In the genomic region with DNA sequence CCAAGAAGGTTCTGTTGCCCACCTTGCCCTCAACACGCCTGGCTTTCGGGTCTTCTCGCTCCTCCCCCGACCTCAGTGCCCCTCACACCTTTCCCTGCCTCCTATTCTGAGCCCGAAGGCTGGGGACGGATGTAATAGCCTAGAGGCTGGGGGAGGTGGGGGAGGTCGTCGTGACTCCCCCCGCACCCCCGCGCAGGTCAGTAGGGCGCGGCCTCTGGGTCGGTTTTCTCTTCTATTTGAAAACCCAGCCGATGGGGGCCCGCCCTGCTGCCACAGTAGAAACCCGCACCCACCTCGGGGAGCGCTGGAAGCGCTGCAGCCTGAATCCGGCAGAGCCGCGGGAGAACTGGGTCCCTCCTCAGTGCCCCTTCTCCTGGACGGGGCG, we compare ENCODE assay signal across 9 cellular contexts. TPM values are rescaled to one million over a fixed set of nuclear protein-coding genes. Genes with fewer than 3 reads are reported as not detected.
DNase-seq lines count a peak whose midpoint lies in the region; ATAC-seq and TF ChIP-seq lines count a peak whose summit lies in the region.
"Had no signal": no experiment of that assay in that cellular context is flagged by ENCODE, and none has a peak within 500 bp of the region (broad histone marks: within the 10 kb centered on the region; RNA-seq: fewer than 3 reads in every experiment).

No MANE protein-coding gene starts in this region.

- 32 to 35% methylated on average over 14 to 25 of the region's 25 CpGs for WGBS in testis, 2 donors

- peak overlapping the region; percentile 43 for H3K4me3 ChIP-seq in brain microvascular endothelial cell (ENCODE audit: low read depth, low read length)
- peak overlapping the region; percentile 56 to 60 for H3K4me3 ChIP-seq in testis
- H3K4me3 ChIP-seq in effector memory CD4-positive, alpha-beta T cell (ENCODE audit: insufficient read depth, low read depth, low read length, poor library complexity, severe bottlenecking) = no peak overlapping the region

- no peaks in the 10 kb centered on the region for H3K9me3 Mint-ChIP-seq in activated CD4-positive, alpha-beta memory T cell treated with anti-CD3 and anti-CD28 coated beads, Interleukin-2, amount 10 ng/mL, durations not matched to agents 7 days and 5 days
- no peaks in the 10 kb centered on the region for H3K9me3 Mint-ChIP-seq in activated CD4-positive, alpha-beta memory T cell treated with anti-CD3 and anti-CD28 coated beads for 36 hours
- H3K9me3 Mint-ChIP-seq in mesothelial cell of epicardium = no peaks in the 10 kb centered on the region

- no peaks in the 10 kb centered on the region for H3K27me3 ChIP-seq in brain microvascular endothelial cell (replicated peaks)
- H3K27me3 ChIP-seq in testis = no peaks in the 10 kb centered on the region
- peaks cover 15% of the 10 kb centered on the region for H3K27me3 ChIP-seq in effector memory CD4-positive, alpha-beta T cell (replicated peaks; ENCODE audit: control insufficient read depth, insufficient read depth, low read length, poor library complexity, severe bottlenecking)

- POLR2A ChIA-PET in activated CD4-positive, alpha-beta memory T cell treated with anti-CD3 and anti-CD28 coated beads, Interleukin-2, amount 10 ng/mL, durations not matched to agents 7 days and 5 days (lab: Charles Lee) = no interaction called here
- POLR2A ChIA-PET in activated CD4-positive, alpha-beta memory T cell treated with anti-CD3 and anti-CD28 coated beads for 36 hours (lab: Charles Lee) = no interaction called here

- intact Hi-C loops in activated CD4-positive, alpha-beta memory T cell treated with anti-CD3 and anti-CD28 coated beads for 36 hours (cut with micrococcal nuclease) = no loop called here
- intact Hi-C loops in testis (cut with DNase I; ENCODE audit: low total_unique reads) = no loop called here

- DNase-seq in activated CD4-positive, alpha-beta memory T cell treated with anti-CD3 and anti-CD28 coated beads, Interleukin-2, amount 10 ng/mL, durations not matched to agents 7 days and 5 days = no peak
- DNase-seq in activated CD4-positive, alpha-beta memory T cell treated with anti-CD3 and anti-CD28 coated beads for 36 hours = no peak
- no peak for DNase-seq in brain microvascular endothelial cell
- DNase-seq in mesothelial cell of epicardium (ENCODE audit: low spot score in 2 of 2, unreplicated experiment in 2 of 2) = no peak
- no peak for DNase-seq in testis
- DNase-seq in effector CD8-positive, alpha-beta T cell (lab: John Stamatoyannopoulos, UW) = no peak
- DNase-seq in effector memory CD4-positive, alpha-beta T cell = no peak

- no peaks in the 10 kb centered on the region for H3K4me1 ChIP-seq in testis
- H3K4me1 ChIP-seq in effector memory CD4-positive, alpha-beta T cell (ENCODE audit: control insufficient read depth, insufficient read depth, low read length, poor library complexity, severe bottlenecking) = peaks cover 3% of the 10 kb centered on the region

- in situ Hi-C loops in brain microvascular endothelial cell (cut with HindIII; ENCODE audit: low pct_ligation_motif_present, low sequenced_read_pairs) = no loop called here

- CTCF ChIA-PET in activated CD4-positive, alpha-beta memory T cell treated with anti-CD3 and anti-CD28 coated beads, Interleukin-2, amount 10 ng/mL, durations not matched to agents 7 days and 5 days (lab: Charles Lee) = no interaction called here
- CTCF ChIA-PET in activated CD4-positive, alpha-beta memory T cell treated with anti-CD3 and anti-CD28 coated beads for 36 hours (lab: Charles Lee) = no interaction called here

- no peaks in the 10 kb centered on the region for H3K36me3 Mint-ChIP-seq in activated CD4-positive, alpha-beta memory T cell treated with anti-CD3 and anti-CD28 coated beads, Interleukin-2, amount 10 ng/mL, durations not matched to agents 7 days and 5 days (ENCODE audit: low read depth)
- H3K36me3 Mint-ChIP-seq in activated CD4-positive, alpha-beta memory T cell treated with anti-CD3 and anti-CD28 coated beads for 36 hours = no peaks in the 10 kb centered on the region
- no peaks in the 10 kb centered on the region for H3K36me3 Mint-ChIP-seq in mesothelial cell of epicardium

- H3K4me3 Mint-ChIP-seq in activated CD4-positive, alpha-beta memory T cell treated with anti-CD3 and anti-CD28 coated beads, Interleukin-2, amount 10 ng/mL, durations not matched to agents 7 days and 5 days = peak overlapping the region; percentile 37
- H3K4me3 Mint-ChIP-seq in activated CD4-positive, alpha-beta memory T cell treated with anti-CD3 and anti-CD28 coated beads for 36 hours = no peak overlapping the region
- H3K4me3 Mint-ChIP-seq in mesothelial cell of epicardium = peak overlapping the region; percentile 84

- H3K27ac Mint-ChIP-seq in activated CD4-positive, alpha-beta memory T cell treated with anti-CD3 and anti-CD28 coated beads, Interleukin-2, amount 10 ng/mL, durations not matched to agents 7 days and 5 days = no peak overlapping the region
- no peak overlapping the region for H3K27ac Mint-ChIP-seq in activated CD4-positive, alpha-beta memory T cell treated with anti-CD3 and anti-CD28 coated beads for 36 hours
- H3K27ac Mint-ChIP-seq in mesothelial cell of epicardium = no peak overlapping the region

- H3K9me3 ChIP-seq in testis = no peaks in the 10 kb centered on the region
- H3K9me3 ChIP-seq in effector memory CD4-positive, alpha-beta T cell (ENCODE audit: control insufficient read depth, low read length) = no peaks in the 10 kb centered on the region
- H3K9me3 ChIP-seq: neutrophil had no signal

- H3K36me3 ChIP-seq in brain microvascular endothelial cell (replicated peaks) = no peaks in the 10 kb centered on the region
- H3K36me3 ChIP-seq in testis (ENCODE audit: low read depth, missing control alignments) = no peaks in the 10 kb centered on the region
- H3K36me3 ChIP-seq in effector memory CD4-positive, alpha-beta T cell (ENCODE audit: control insufficient read depth, insufficient read depth, low read length) = no peaks in the 10 kb centered on the region
- H3K36me3 ChIP-seq: neutrophil had no signal

- TF ChIP-seq CTCF in brain microvascular endothelial cell (IDR thresholded peaks at IDR 0.05; ENCODE audit: low read depth, low read length, missing control alignments) (no peak), mesothelial cell of epicardium (IDR thresholded peaks at IDR 0.05; ENCODE audit: unreplicated experiment) (no peak), testis (IDR thresholded peaks at IDR 0.05) (no peak)

- no peak for TF ChIP-seq POLR2A in testis (IDR thresholded peaks at IDR 0.05)

- H3K4me1 Mint-ChIP-seq in activated CD4-positive, alpha-beta memory T cell treated with anti-CD3 and anti-CD28 coated beads, Interleukin-2, amount 10 ng/mL, durations not matched to agents 7 days and 5 days = peaks cover 9% of the 10 kb centered on the region
- no peaks in the 10 kb centered on the region for H3K4me1 Mint-ChIP-seq in activated CD4-positive, alpha-beta memory T cell treated with anti-CD3 and anti-CD28 coated beads for 36 hours (ENCODE audit: low read depth)
- H3K4me1 Mint-ChIP-seq in mesothelial cell of epicardium = peaks cover 18% of the 10 kb centered on the region

- H3K27me3 Mint-ChIP-seq in activated CD4-positive, alpha-beta memory T cell treated with anti-CD3 and anti-CD28 coated beads, Interleukin-2, amount 10 ng/mL, durations not matched to agents 7 days and 5 days = peaks cover 59% of the 10 kb centered on the region
- H3K27me3 Mint-ChIP-seq in activated CD4-positive, alpha-beta memory T cell treated with anti-CD3 and anti-CD28 coated beads for 36 hours = peaks cover 34% of the 10 kb centered on the region
- peaks cover 4% of the 10 kb centered on the region for H3K27me3 Mint-ChIP-seq in mesothelial cell of epicardium (ENCODE audit: low read depth)

- no peak overlapping the region for H3K27ac ChIP-seq in brain microvascular endothelial cell
- H3K27ac ChIP-seq in testis = peak overlapping the region in 1 of 2 donors; percentile 83
- no peak overlapping the region for H3K27ac ChIP-seq in effector memory CD4-positive, alpha-beta T cell (ENCODE audit: insufficient read depth, low read length, poor library complexity, severe bottlenecking)
- H3K27ac ChIP-seq: neutrophil had no signal

- no peak for ATAC-seq in HG03039 (IDR thresholded peaks at IDR 0.05; ENCODE audit: unreplicated experiment)

RNA-seq across cellular contexts. Expression of gene RBPMS2, which starts 1.0 kb away (rescaled TPM):
- total RNA-seq in activated CD4-positive, alpha-beta memory T cell treated with anti-CD3 and anti-CD28 coated beads, Interleukin-2, amount 10 ng/mL, durations not matched to agents 7 days and 5 days = not detected
- under 1 TPM in 1 of 2 experiments, not detected in 1; 0.12 TPM for total RNA-seq in activated CD4-positive, alpha-beta memory T cell treated with anti-CD3 and anti-CD28 coated beads for 36 hours
- total RNA-seq in mesothelial cell of epicardium = 14.3 to 17.8 TPM (median 14.6 TPM) in 3 replicates
- total RNA-seq in testis = 1 to 10 TPM; 5.0 to 5.8 TPM
- polyA plus RNA-seq in testis (ENCODE audit: insufficient read depth, low read depth, low replicate concordance) = 9.7 TPM

RNA-seq across cellular contexts. Expression of gene PIF1, which starts 49.1 kb away (rescaled TPM):
- total RNA-seq in activated CD4-positive, alpha-beta memory T cell treated with anti-CD3 and anti-CD28 coated beads, Interleukin-2, amount 10 ng/mL, durations not matched to agents 7 days and 5 days = 10 to 100 TPM; 46.1 to 49.1 TPM
- 10 to 100 TPM; 23.6 to 30.2 TPM for total RNA-seq in activated CD4-positive, alpha-beta memory T cell treated with anti-CD3 and anti-CD28 coated beads for 36 hours
- total RNA-seq in mesothelial cell of epicardium = 10.8 to 12.4 TPM (median 10.8 TPM) in 3 replicates
- total RNA-seq in testis = 10 to 100 TPM in 1 of 2 donors, 1 to 10 TPM in 1; 6.9 to 19.1 TPM
- 3.4 TPM for polyA plus RNA-seq in testis (ENCODE audit: insufficient read depth, low read depth, low replicate concordance)

Comparison
In these comparisons a context has a peak if more than half of its experiments do, and no peak if none do; other contexts are left out.
1. RNA of gene RBPMS2, which starts 1.0 kb away (total RNA-seq): 14.3 to 17.8 TPM in mesothelial cell of epicardium and 5.0 to 5.8 TPM in testis; 0.12 TPM in activated CD4-positive, alpha-beta memory T cell treated with anti-CD3 and anti-CD28 coated beads for 36 hours and not detected in activated CD4-positive, alpha-beta memory T cell treated with anti-CD3 and anti-CD28 coated beads, Interleukin-2, amount 10 ng/mL, durations not matched to agents 7 days and 5 days; every median in the first group is over 4 times any median in the second.